Comparison of ENCODE assay signal across 8 cellular contexts in genomic region chr11:535519-536454, GRCh38. TPM values are rescaled to one million over a fixed set of nuclear protein-coding genes. Genes with fewer than 3 reads are reported as not detected.
DNase-seq lines count a peak whose midpoint lies in the region; ATAC-seq and TF ChIP-seq lines count a peak whose summit lies in the region.

Gene HRAS, minus strand, starts transcription at chr11:535576.

- peak; percentile 89 for DNase-seq in AG09319 (ENCODE audit: extremely low read depth, low read depth)
- peak; percentile 85 for DNase-seq in NCI-H460 (ENCODE audit: extremely low read depth, low read depth)
- DNase-seq in activated CD4-positive, alpha-beta T cell treated with anti-CD3 and anti-CD28 coated beads for 24 hours (ENCODE audit: low read depth in 2 of 2) = peak; percentile 90 to 93
- peak; percentile 100 for DNase-seq in cerebellum (ENCODE audit: low spot score)
- DNase-seq in kidney tubule cell (ENCODE audit: low spot score) = peak; percentile 95
- peak; percentile 93 to 95 for DNase-seq in stimulated activated CD4-positive, alpha-beta T cell treated with anti-CD3 and anti-CD28 coated beads, Interleukin-1b, Interleukin-23, amount 100 ng/mL, for 1 hour (ENCODE audit: low read depth in 2 of 2)

- no peak for TF ChIP-seq CTCF in AG09319 (IDR thresholded peaks at IDR 0.05; ENCODE audit: low read depth, low read length)

- peak; percentile 83 for ATAC-seq in GM19043 (IDR thresholded peaks at IDR 0.05; ENCODE audit: low read depth, unreplicated experiment)
- ATAC-seq in HG03378 (IDR thresholded peaks at IDR 0.05; ENCODE audit: unreplicated experiment) = peak; percentile 38

RNA-seq across cellular contexts. Expression of gene HRAS, which starts in this region (rescaled TPM):
- total RNA-seq in NCI-H460 (2014; rRNA removed; shearing (Covaris generic)) = 30.2 and 36.1 TPM in 2 replicates
- 32.4 and 36.6 TPM in 2 replicates for polyA plus RNA-seq in NCI-H460 (2014; cell fraction: nucleus; rRNA removed)
- 16.2 TPM for total RNA-seq in cerebellum

Comparison
In these comparisons a context has a peak if more than half of its experiments do, and no peak if none do; other contexts are left out.
1. Peak in every context shown above with its lines: DNase-seq and ATAC-seq.